10 cellular contexts compared by ENCODE assay signal in genomic region chr2:226796012-226796839, GRCh38. TPM values are rescaled to one million over a fixed set of nuclear protein-coding genes. Genes with fewer than 3 reads are reported as not detected.
DNase-seq lines count a peak whose midpoint lies in the region; ATAC-seq and TF ChIP-seq lines count a peak whose summit lies in the region.
"Had no signal": no experiment of that assay in that cellular context is flagged by ENCODE, and none has a peak within 500 bp of the region (broad histone marks: within the 10 kb centered on the region; RNA-seq: fewer than 3 reads in every experiment).

No MANE protein-coding gene starts in this region.

- H3K4me3 Mint-ChIP-seq in activated T-cell treated with anti-CD3 and anti-CD28 coated beads, Interleukin-2, amount 50 U/mL, for 24 hours: no peak overlapping the region
- H3K4me3 Mint-ChIP-seq in mesothelial cell of epicardium: peak overlapping the region; percentile 91

- H3K27ac Mint-ChIP-seq in activated T-cell treated with anti-CD3 and anti-CD28 coated beads, Interleukin-2, amount 50 U/mL, for 24 hours: no peak overlapping the region
- H3K27ac Mint-ChIP-seq in mesothelial cell of epicardium: peak overlapping the region; percentile 98

- in situ Hi-C loops in KBM-7 (cut with MboI; ENCODE audit: low pct_unique_long_range_greater_than_20kb, low sequenced_read_pairs): no loop called here

- H3K27ac ChIP-seq in cingulate gyrus (ENCODE audit: low read depth, low read length): peak overlapping the region; percentile 54

- no peaks in the 10 kb centered on the region for H3K9me3 Mint-ChIP-seq in activated T-cell treated with anti-CD3 and anti-CD28 coated beads, Interleukin-2, amount 50 U/mL, for 24 hours
- H3K9me3 Mint-ChIP-seq in mesothelial cell of epicardium: no peaks in the 10 kb centered on the region

- peaks cover 49% of the 10 kb centered on the region for H3K4me1 Mint-ChIP-seq in activated T-cell treated with anti-CD3 and anti-CD28 coated beads, Interleukin-2, amount 50 U/mL, for 24 hours (ENCODE audit: low read depth)
- peaks cover 72% of the 10 kb centered on the region for H3K4me1 Mint-ChIP-seq in mesothelial cell of epicardium

- peaks cover 16% of the 10 kb centered on the region for H3K36me3 Mint-ChIP-seq in activated T-cell treated with anti-CD3 and anti-CD28 coated beads, Interleukin-2, amount 50 U/mL, for 24 hours (ENCODE audit: low read depth)
- peaks cover 20% of the 10 kb centered on the region for H3K36me3 Mint-ChIP-seq in mesothelial cell of epicardium

- no peak for ATAC-seq in HG03439 (IDR thresholded peaks at IDR 0.05; ENCODE audit: unreplicated experiment)

- H3K27me3 Mint-ChIP-seq in activated T-cell treated with anti-CD3 and anti-CD28 coated beads, Interleukin-2, amount 50 U/mL, for 24 hours: no peaks in the 10 kb centered on the region
- H3K27me3 Mint-ChIP-seq in mesothelial cell of epicardium (ENCODE audit: low read depth): no peaks in the 10 kb centered on the region

- peak; percentile 19 for DNase-seq in activated T-cell treated with anti-CD3 and anti-CD28 coated beads, Interleukin-2, amount 50 U/mL, for 1 hour
- no peak for DNase-seq in activated T-cell treated with anti-CD3 and anti-CD28 coated beads, Interleukin-2, amount 50 U/mL, for 24 hours
- DNase-seq in mesothelial cell of epicardium (ENCODE audit: low spot score in 2 of 2, unreplicated experiment in 2 of 2): peak in 1 of 2 experiments; percentile 40
- DNase-seq in ureter (ENCODE audit: low spot score): peak; percentile 47
- DNase-seq in activated CD4-positive, alpha-beta T cell treated with anti-CD3 and anti-CD28 coated beads for 4 hours: no peak
- DNase-seq in KBM-7: no peak
- DNase-seq: OCI-M1; stimulated activated CD4-positive, alpha-beta T cell treated with anti-CD3 and anti-CD28 coated beads, Interleukin-2, amount 100 ng/mL, for 24 hours had no signal

- TF ChIP-seq CTCF in mesothelial cell of epicardium (IDR thresholded peaks at IDR 0.05; ENCODE audit: unreplicated experiment): no peak

RNA-seq across cellular contexts. Expression of gene IRS1, which starts 3.4 kb away (rescaled TPM):
- total RNA-seq in mesothelial cell of epicardium (57.9 to 66.2 TPM (median 64.2 TPM) in 3 replicates), ureter (40.0 TPM)

RNA-seq across cellular contexts. Expression of gene RHBDD1, which starts 39.6 kb away (rescaled TPM):
- total RNA-seq in mesothelial cell of epicardium (33.1 to 42.2 TPM (median 40.9 TPM) in 3 replicates), ureter (78.5 TPM)

Comparison
In these comparisons a context has a peak if more than half of its experiments do, and no peak if none do; other contexts are left out.
1. DNase-seq: peak in activated T-cell treated with anti-CD3 and anti-CD28 coated beads, Interleukin-2, amount 50 U/mL, for 1 hour (single experiment) and ureter (single experiment); none in activated T-cell treated with anti-CD3 and anti-CD28 coated beads, Interleukin-2, amount 50 U/mL, for 24 hours (single experiment), activated CD4-positive, alpha-beta T cell treated with anti-CD3 and anti-CD28 coated beads for 4 hours (0 of 2) and KBM-7 (single experiment).